8 cellular contexts compared by ENCODE assay signal in the genomic region with DNA sequence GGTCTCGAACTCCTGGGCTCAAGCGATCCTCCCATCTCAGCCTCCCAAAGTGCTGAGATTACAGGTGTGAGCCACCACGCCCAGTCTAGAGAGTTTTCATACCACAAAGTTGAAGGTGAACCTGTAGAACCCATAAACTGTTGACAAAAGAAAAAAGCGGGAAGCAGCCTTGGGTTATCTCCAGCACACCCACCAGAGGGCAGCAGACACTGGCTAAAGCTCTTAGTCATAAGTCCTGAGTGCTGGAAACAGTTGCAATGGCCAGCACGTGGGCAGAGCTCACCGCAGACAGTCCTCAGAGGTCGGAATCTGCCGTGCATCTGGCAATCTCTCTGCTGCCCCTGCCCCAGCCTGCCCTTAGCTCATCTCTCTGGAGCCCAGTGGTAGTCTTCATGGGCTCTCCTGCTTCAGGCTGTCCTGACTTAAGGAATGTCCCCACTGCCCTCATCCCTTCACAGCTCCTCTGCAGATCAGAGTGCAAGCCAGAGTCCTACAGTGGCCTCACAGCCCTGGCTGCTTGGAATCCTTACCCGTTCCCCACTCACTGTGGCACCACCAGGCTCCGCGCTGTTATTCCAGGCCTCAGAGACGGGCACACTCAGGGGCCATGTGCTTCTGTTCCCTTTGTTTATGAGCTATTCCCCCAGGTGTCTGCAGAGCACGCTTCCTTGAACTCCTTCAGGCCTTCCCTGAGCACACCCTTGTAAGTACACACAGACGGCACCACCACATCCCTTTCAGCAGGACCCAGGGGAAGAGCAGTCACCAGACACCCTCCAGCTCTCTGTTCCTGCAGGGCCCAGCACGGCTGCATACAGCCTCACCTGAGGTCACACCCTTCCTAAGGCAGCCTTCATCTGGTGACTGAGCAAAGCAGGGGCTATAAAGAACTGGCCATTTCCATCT. TPM values are rescaled to one million over a fixed set of nuclear protein-coding genes. Genes with fewer than 3 reads are reported as not detected.
DNase-seq lines count a peak whose midpoint lies in the region; ATAC-seq and TF ChIP-seq lines count a peak whose summit lies in the region.

No MANE protein-coding gene starts in this region.

- TF ChIP-seq POLR2A in right lobe of liver (IDR thresholded peaks at IDR 0.05) = no peak

- WGBS in right lobe of liver (ENCODE audit: insufficient coverage, low coverage, low lambda C conversion rate, missing lambda C conversion rate) = 39% methylated on average over 5 of the region's 15 CpGs

- H3K4me1 Mint-ChIP-seq in activated CD4-positive, alpha-beta T cell treated with anti-CD3 and anti-CD28 coated beads, Interleukin-2, amount 10 ng/mL, durations not matched to agents 24 days and 14 days = peaks cover 4% of the 10 kb centered on the region

- no peaks in the 10 kb centered on the region for H3K9me3 Mint-ChIP-seq in activated CD4-positive, alpha-beta T cell treated with anti-CD3 and anti-CD28 coated beads, Interleukin-2, amount 10 ng/mL, durations not matched to agents 24 days and 14 days

- no peak overlapping the region for H3K4me3 Mint-ChIP-seq in activated CD4-positive, alpha-beta T cell treated with anti-CD3 and anti-CD28 coated beads, Interleukin-2, amount 10 ng/mL, durations not matched to agents 24 days and 14 days

- no peak overlapping the region for H3K27ac ChIP-seq in right lobe of liver

- no peaks in the 10 kb centered on the region for H3K36me3 Mint-ChIP-seq in activated CD4-positive, alpha-beta T cell treated with anti-CD3 and anti-CD28 coated beads, Interleukin-2, amount 10 ng/mL, durations not matched to agents 24 days and 14 days (ENCODE audit: low read depth)

- ATAC-seq in HG03460 (IDR thresholded peaks at IDR 0.05; ENCODE audit: unreplicated experiment) (peak; percentile 74), right lobe of liver (peak; percentile 99 to 100 (median 100)), HG03196 (IDR thresholded peaks at IDR 0.05; ENCODE audit: unreplicated experiment) (no peak)

- no peaks in the 10 kb centered on the region for H3K36me3 ChIP-seq in right lobe of liver

- no peaks in the 10 kb centered on the region for H3K9me3 ChIP-seq in right lobe of liver

- DNase-seq in NCI-H774 (lab: John Stamatoyannopoulos, UW) (peak; percentile 60), dermis blood vessel endothelial cell (peak; percentile 94), right lobe of liver (peak; percentile 80 to 83 (median 82))
- DNase-seq in activated CD4-positive, alpha-beta T cell treated with anti-CD3 and anti-CD28 coated beads, Interleukin-2, amount 10 ng/mL, durations not matched to agents 24 days and 14 days = peak; percentile 93
- peak; percentile 31 to 57 (median 32) for DNase-seq in stimulated activated CD4-positive, alpha-beta T cell treated with anti-CD3 and anti-CD28 coated beads, TNF-alpha, amount 100 ng/mL, for 1 hour (ENCODE audit: low read depth in 3 of 3, low spot score in 1 of 3)

- peak; percentile 33 for TF ChIP-seq CTCF in GM12801 (IDR thresholded peaks at IDR 0.05; ENCODE audit: extremely low read depth, insufficient read length)
- TF ChIP-seq CTCF in right lobe of liver (IDR thresholded peaks at IDR 0.05) = peak; percentile 84 to 95 (median 90)

- H3K4me3 ChIP-seq in right lobe of liver = no peak overlapping the region

- H3K4me1 ChIP-seq in right lobe of liver = no peaks in the 10 kb centered on the region

- peak overlapping the region; percentile 41 for H3K27ac Mint-ChIP-seq in activated CD4-positive, alpha-beta T cell treated with anti-CD3 and anti-CD28 coated beads, Interleukin-2, amount 10 ng/mL, durations not matched to agents 24 days and 14 days

- no peaks in the 10 kb centered on the region for H3K27me3 ChIP-seq in right lobe of liver

- intact Hi-C loops in activated CD4-positive, alpha-beta T cell treated with anti-CD3 and anti-CD28 coated beads, Interleukin-2, amount 10 ng/mL, durations not matched to agents 24 days and 14 days (cut with micrococcal nuclease) = loop anchor here (1.0 to 10.0 kb wide), 5 partner anchors 55 to 632 kb away; a partner anchor contains a TSS
- intact Hi-C loops in right lobe of liver (cut with DNase I) = loop anchor here (5.0 to 10.0 kb wide), 2 partner anchors 270 to 272 kb away; no protein-coding TSS in a partner anchor

- no peaks in the 10 kb centered on the region for H3K27me3 Mint-ChIP-seq in activated CD4-positive, alpha-beta T cell treated with anti-CD3 and anti-CD28 coated beads, Interleukin-2, amount 10 ng/mL, durations not matched to agents 24 days and 14 days

RNA-seq across cellular contexts. Expression of a gene that starts 8.8 kb away (rescaled TPM):
- total RNA-seq in activated CD4-positive, alpha-beta T cell treated with anti-CD3 and anti-CD28 coated beads, Interleukin-2, amount 10 ng/mL, durations not matched to agents 24 days and 14 days = 45.9 and 49.7 TPM in 2 replicates
- 26.7 and 37.8 TPM in 2 replicates for total RNA-seq in dermis blood vessel endothelial cell
- total RNA-seq in right lobe of liver = 10 to 100 TPM; 10.1 to 18.1 (median 13.9) TPM

RNA-seq across cellular contexts. Expression of a gene that starts 46.6 kb away (rescaled TPM):
- total RNA-seq in activated CD4-positive, alpha-beta T cell treated with anti-CD3 and anti-CD28 coated beads, Interleukin-2, amount 10 ng/mL, durations not matched to agents 24 days and 14 days = 86.3 and 87.2 TPM in 2 replicates
- total RNA-seq in dermis blood vessel endothelial cell = 83.0 and 116 TPM in 2 replicates
- total RNA-seq in right lobe of liver = 10 to 100 TPM; 48.8 to 85.1 (median 78.9) TPM

RNA-seq across cellular contexts. Expression of a gene that starts 56.3 kb away (rescaled TPM):
- total RNA-seq in activated CD4-positive, alpha-beta T cell treated with anti-CD3 and anti-CD28 coated beads, Interleukin-2, amount 10 ng/mL, durations not matched to agents 24 days and 14 days = 1.7 and 2.0 TPM in 2 replicates
- total RNA-seq in dermis blood vessel endothelial cell (0.51 and 0.79 TPM in 2 replicates), right lobe of liver (under 1 TPM in 5 of 6 experiments, not detected in 1; 0.18 to 0.39 (median 0.25) TPM)

Comparison
In these comparisons a context has a peak if more than half of its experiments do, and no peak if none do; other contexts are left out.
1. DNase-seq: peak in every context shown above with its lines; median percentile 94 in dermis blood vessel endothelial cell; 93 in activated CD4-positive, alpha-beta T cell treated with anti-CD3 and anti-CD28 coated beads, Interleukin-2, amount 10 ng/mL, durations not matched to agents 24 days and 14 days; 82 in right lobe of liver; 60 in NCI-H774; 32 in stimulated activated CD4-positive, alpha-beta T cell treated with anti-CD3 and anti-CD28 coated beads, TNF-alpha, amount 100 ng/mL, for 1 hour.